8 cellular contexts compared by ENCODE assay signal in genomic region chr16:20898938-20899502, GRCh38. TPM values are rescaled to one million over a fixed set of nuclear protein-coding genes. Genes with fewer than 3 reads are reported as not detected.
DNase-seq lines count a peak whose midpoint lies in the region; ATAC-seq and TF ChIP-seq lines count a peak whose summit lies in the region.

No MANE protein-coding gene starts in this region.

- no peaks in the 10 kb centered on the region for H3K9me2 ChIP-seq in GM23248 (ENCODE audit: insufficient read depth)

- peaks cover 57% of the 10 kb centered on the region for H3F3A ChIP-seq in GM23248 (ENCODE audit: insufficient read depth)

- H3K4me1 ChIP-seq in GM23248 (ENCODE audit: insufficient read depth): peaks cover 42% of the 10 kb centered on the region
- H3K4me1 ChIP-seq in foreskin keratinocyte: peaks cover 26% of the 10 kb centered on the region
- peaks cover 47% of the 10 kb centered on the region for H3K4me1 ChIP-seq in skeletal muscle satellite cell (ENCODE audit: control insufficient read depth, insufficient read depth, low read length)

- H3K9me3 ChIP-seq in GM23248 (ENCODE audit: low read depth) (no peaks in the 10 kb centered on the region), WERI-Rb-1 (ENCODE audit: severe bottlenecking) (no peaks in the 10 kb centered on the region), skeletal muscle satellite cell (replicated peaks; ENCODE audit: low read length) (no peaks in the 10 kb centered on the region)

- TF ChIP-seq CTCF in WERI-Rb-1 (IDR thresholded peaks at IDR 0.05; ENCODE audit: low read depth, low read length) (no peak), foreskin keratinocyte (conservative IDR thresholded peaks at IDR 0.05) (no peak)

- H3K79me2 ChIP-seq in GM23248 (ENCODE audit: insufficient read depth): peaks cover 95% of the 10 kb centered on the region

- H3K4me3 ChIP-seq in GM23248: peak overlapping the region; percentile 88
- peak overlapping the region; percentile 64 for H3K4me3 ChIP-seq in WERI-Rb-1 (ENCODE audit: low read depth, low read length)
- H3K4me3 ChIP-seq in skeletal muscle satellite cell (ENCODE audit: low read length): peak overlapping the region; percentile 90

- H3K27ac ChIP-seq in GM23248: peak overlapping the region; percentile 97
- H3K27ac ChIP-seq in WERI-Rb-1: peak overlapping the region; percentile 98
- peak overlapping the region; percentile 52 for H3K27ac ChIP-seq in foreskin keratinocyte

- peaks cover 20% of the 10 kb centered on the region for H3K36me3 ChIP-seq in GM23248 (ENCODE audit: low read depth)
- peaks cover 66% of the 10 kb centered on the region for H3K36me3 ChIP-seq in WERI-Rb-1
- H3K36me3 ChIP-seq in skeletal muscle satellite cell (ENCODE audit: insufficient read depth, low read length): peaks cover 28% of the 10 kb centered on the region

- in situ Hi-C loops in GM23248 (cut with MboI): no loop called here

- DNase-seq in GM23248 (peak; percentile 84), WERI-Rb-1 (no peak), foreskin keratinocyte (peak in 1 of 2 donors; percentile 66), UCSD-AML1 (lab: John Stamatoyannopoulos, UW; ENCODE audit: unreplicated experiment) (no peak)
- no peak for DNase-seq in stimulated activated CD4-positive, alpha-beta T cell treated with anti-CD3 and anti-CD28 coated beads, Interleukin-12 subunit alpha, Interleukin-12 subunit beta, amount 100 ng/mL, for 4 hours

- H3K27me3 ChIP-seq in GM23248 (replicated peaks; ENCODE audit: insufficient read depth) (no peaks in the 10 kb centered on the region), WERI-Rb-1 (ENCODE audit: insufficient read depth, low read depth, severe bottlenecking) (no peaks in the 10 kb centered on the region), foreskin keratinocyte (no peaks in the 10 kb centered on the region), skeletal muscle satellite cell (ENCODE audit: control insufficient read depth, insufficient read depth, low read length) (no peaks in the 10 kb centered on the region)

- H2AFZ ChIP-seq in GM23248: no peak overlapping the region

- peak overlapping the region; percentile 98 for H3K9ac ChIP-seq in GM23248
- H3K9ac ChIP-seq in skeletal muscle satellite cell (ENCODE audit: low read depth, low read length): peak overlapping the region; percentile 100

- peaks cover 15% of the 10 kb centered on the region for H4K20me1 ChIP-seq in GM23248 (ENCODE audit: insufficient read depth)

- ATAC-seq in foreskin keratinocyte: no peak
- ATAC-seq in GM21825 (IDR thresholded peaks at IDR 0.05; ENCODE audit: unreplicated experiment): no peak
- no peak for ATAC-seq in HG02840 (IDR thresholded peaks at IDR 0.05; ENCODE audit: low FRiP score, unreplicated experiment)

- H3K4me2 ChIP-seq in GM23248 (ENCODE audit: unreplicated experiment) (peak overlapping the region; percentile 100), skeletal muscle satellite cell (ENCODE audit: low read length) (peak overlapping the region; percentile 79)

- WGBS in GM23248 (ENCODE audit: low coverage in 1 of 2, low lambda C conversion rate in 2 of 2, missing lambda C conversion rate in 2 of 2), 2 experiments: 21 to 22% methylated on average over 8 of the region's 8 CpGs

RNA-seq across cellular contexts. Expression of gene DCUN1D3, which starts 1.1 kb away (rescaled TPM):
- 34.4 and 35.2 TPM in 2 replicates for total RNA-seq in GM23248 (2014; rRNA removed; shearing (Covaris generic))
- polyA plus RNA-seq in GM23248 (2016; fragmentation: Nextera tagmentation; extraction: Ambion mirVana): 15.2 and 15.3 TPM in 2 replicates
- total RNA-seq in foreskin keratinocyte: 10.9 and 11.3 TPM in 2 replicates
- polyA plus RNA-seq in foreskin keratinocyte: 2.9 and 3.5 TPM in 2 replicates
- 28.2 and 29.4 TPM in 2 replicates for total RNA-seq in skeletal muscle satellite cell (2012; rRNA removed)

RNA-seq across cellular contexts. Expression of gene LYRM1, which starts 1.6 kb away (rescaled TPM):
- 32.1 and 32.2 TPM in 2 replicates for total RNA-seq in GM23248 (2014; rRNA removed; shearing (Covaris generic))
- polyA plus RNA-seq in GM23248 (2016; fragmentation: Nextera tagmentation; extraction: Ambion mirVana): 37.6 and 40.9 TPM in 2 replicates
- total RNA-seq in foreskin keratinocyte: 24.9 and 25.3 TPM in 2 replicates
- polyA plus RNA-seq in foreskin keratinocyte: 19.1 and 19.7 TPM in 2 replicates
- 50.5 and 66.7 TPM in 2 replicates for total RNA-seq in skeletal muscle satellite cell (2012; rRNA removed)
